In genomic region chr4:8745036-8745827, GRCh38 we compare ENCODE assay signal across 10 cellular contexts.
"Had no signal": no experiment of that assay in that cellular context is flagged by ENCODE, and none has a peak within 500 bp of the region (broad histone marks: within the 10 kb centered on the region; RNA-seq: fewer than 3 reads in every experiment).

No MANE protein-coding gene starts in this region.

- H3K9me3 ChIP-seq: breast epithelium, esophagus squamous epithelium had no signal

- H3K4me3 ChIP-seq: breast epithelium, esophagus squamous epithelium had no signal

- ATAC-seq: right cardiac atrium had no signal

- H3K4me1 ChIP-seq: breast epithelium, esophagus squamous epithelium, parathyroid adenoma had no signal

- H3K36me3 ChIP-seq: breast epithelium, esophagus squamous epithelium had no signal

- H3K27ac ChIP-seq: breast epithelium, esophagus squamous epithelium, parathyroid adenoma had no signal

- DNase-seq: activated CD4-positive, alpha-beta T cell treated with anti-CD3 and anti-CD28 coated beads, Interleukin-2, amount 50 U/mL, for 4 hours; activated naive CD8-positive, alpha-beta T cell treated with anti-CD3 and anti-CD28 coated beads, Interleukin-2, amount 10 ng/mL, durations not matched to agents 7 days and 5 days; anterior cingulate cortex; esophagus squamous epithelium; foreskin fibroblast; stimulated activated CD4-positive, alpha-beta T cell treated with anti-CD3 and anti-CD28 coated beads, Interleukin-12 subunit alpha, Interleukin-12 subunit beta, amount 100 ng/mL, for 4 hours; stimulated activated naive CD4-positive, alpha-beta T cell treated with Interleukin-2 at 50 U/mL for 16 hours had no signal
